ENCODE assay signal across 1 cellular context in genomic region chr18:61743775-61744531, GRCh38.
TF ChIP-seq lines count a peak whose summit lies in the region.

No MANE protein-coding gene starts in this region.

TF ChIP-seq in IMR-90, 13 proteins besides CTCF, POLR2A, EP300 and RAD21 (continued from another document):
- TF ChIP-seq ELK1 (IDR thresholded peaks at IDR 0.05; ENCODE audit: borderline replicate concordance, low read depth, low read length): no peak
TF ChIP-seq in IMR-90: peak in this region for 0.
